In genomic region chr22:42364641-42365336, GRCh38 we compare ENCODE assay signal across 13 cellular contexts.
DNase-seq lines count a peak whose midpoint lies in the region; ATAC-seq and TF ChIP-seq lines count a peak whose summit lies in the region.
"Had no signal": no experiment of that assay in that cellular context is flagged by ENCODE, and none has a peak within 500 bp of the region (broad histone marks: within the 10 kb centered on the region; RNA-seq: fewer than 3 reads in every experiment).

No MANE protein-coding gene starts in this region.

- DNase-seq in NCI-H69 (lab: John Stamatoyannopoulos, UW) (peak; percentile 64), fibroblast of pulmonary artery (ENCODE audit: low read depth) (peak; percentile 55), osteocyte (ENCODE audit: extremely low spot score, unreplicated experiment) (no peak), COLO668 (lab: John Stamatoyannopoulos, UW; ENCODE audit: unreplicated experiment) (no peak), inferior parietal cortex (ENCODE audit: extremely low spot score) (no peak), Calu3 (no peak)
- DNase-seq: activated CD8-positive, alpha-beta memory T cell treated with anti-CD3 and anti-CD28 coated beads, Interleukin-2, amount 50 U/mL, for 48 hours; CD4-positive, alpha-beta T cell; cortex of kidney; stimulated activated CD4-positive, alpha-beta T cell treated with anti-CD3 and anti-CD28 coated beads, Interleukin-12 subunit alpha, Interleukin-12 subunit beta, amount 100 ng/mL, for 4 hours had no signal

- no peaks in the 10 kb centered on the region for H3K36me3 ChIP-seq in BLaER1 treated with 17β-estradiol and CSF1 and Interleukin-3, amounts not matched to agents 10 nM and 100 nM

- TF ChIP-seq CTCF in fibroblast of pulmonary artery (IDR thresholded peaks at IDR 0.05; ENCODE audit: low read length, missing control alignments) = no peak
- TF ChIP-seq CTCF in osteocyte (IDR thresholded peaks at IDR 0.05) = no peak
- TF ChIP-seq CTCF in Calu3 (IDR thresholded peaks at IDR 0.05; ENCODE audit: unreplicated experiment) = no peak

- no peaks in the 10 kb centered on the region for H3K9me3 ChIP-seq in BLaER1 treated with 17β-estradiol and CSF1 and Interleukin-3, amounts not matched to agents 10 nM and 100 nM (replicated peaks in 1 of 11)

- peaks cover 61 to 78% (median 68%) of the 10 kb centered on the region in 11 experiments for H3K27me3 ChIP-seq in BLaER1 treated with 17β-estradiol and CSF1 and Interleukin-3, amounts not matched to agents 10 nM and 100 nM

- CTCF ChIA-PET in Calu3 (lab: Charles Lee) = interaction anchor here (0.6 to 0.9 kb wide), 2 partner anchors 58 to 105 kb away, joined by 3 to 4 read pairs; no protein-coding TSS in a partner anchor

- no peak overlapping the region for H3K4me3 ChIP-seq in BLaER1 treated with 17β-estradiol and CSF1 and Interleukin-3, amounts not matched to agents 10 nM and 100 nM
- no peak overlapping the region for H3K4me3 ChIP-seq in fibroblast of pulmonary artery (replicated peaks; ENCODE audit: low read depth, low read length)

- intact Hi-C loops in Calu3 (cut with micrococcal nuclease; ENCODE audit: unreplicated experiment) = no loop called here

- H3K9me3 Mint-ChIP-seq in osteocyte (ENCODE audit: unreplicated experiment) (no peaks in the 10 kb centered on the region), Calu3 (ENCODE audit: low read depth, unreplicated experiment) (no peaks in the 10 kb centered on the region)
- H3K9me3 Mint-ChIP-seq: CD4-positive, alpha-beta T cell; stimulated activated naive CD8-positive, alpha-beta T cell treated with anti-CD3 and anti-CD28 coated beads, Interleukin-15, Interleukin-2, amounts not matched to agents 100 ng/mL and 50 ng/mL, for 24 hours had no signal

- H3K4me1 ChIP-seq in BLaER1 treated with 17β-estradiol and CSF1 and Interleukin-3, amounts not matched to agents 10 nM and 100 nM = peaks cover 33 to 41% (median 37%) of the 10 kb centered on the region in 10 experiments

- no peak overlapping the region for H3K27ac ChIP-seq in BLaER1 treated with 17β-estradiol and CSF1 and Interleukin-3, amounts not matched to agents 10 nM and 100 nM

- H3K4me1 Mint-ChIP-seq in osteocyte (ENCODE audit: unreplicated experiment) (peaks cover 36% of the 10 kb centered on the region), Calu3 (ENCODE audit: low read depth, unreplicated experiment) (peaks cover 6% of the 10 kb centered on the region)

- H3K9ac ChIP-seq in BLaER1 treated with 17β-estradiol and CSF1 and Interleukin-3, amounts not matched to agents 10 nM and 100 nM = no peak overlapping the region; a peak in 2 of 22 replicates

- H3K27me3 Mint-ChIP-seq in osteocyte (ENCODE audit: unreplicated experiment) (peaks cover 37% of the 10 kb centered on the region), Calu3 (ENCODE audit: unreplicated experiment) (peaks cover 78% of the 10 kb centered on the region)

- H3K4me3 Mint-ChIP-seq in osteocyte (ENCODE audit: unreplicated experiment) (peak overlapping the region; percentile 48), Calu3 (ENCODE audit: low read depth, unreplicated experiment) (no peak overlapping the region)
- H3K4me3 Mint-ChIP-seq: CD4-positive, alpha-beta T cell; stimulated activated naive CD8-positive, alpha-beta T cell treated with anti-CD3 and anti-CD28 coated beads, Interleukin-15, Interleukin-2, amounts not matched to agents 100 ng/mL and 50 ng/mL, for 24 hours had no signal

- peak overlapping the region; percentile 83 for H3K27ac Mint-ChIP-seq in osteocyte (ENCODE audit: unreplicated experiment)
- no peak overlapping the region for H3K27ac Mint-ChIP-seq in Calu3 (ENCODE audit: unreplicated experiment)
- H3K27ac Mint-ChIP-seq: CD4-positive, alpha-beta T cell; stimulated activated naive CD8-positive, alpha-beta T cell treated with anti-CD3 and anti-CD28 coated beads, Interleukin-15, Interleukin-2, amounts not matched to agents 100 ng/mL and 50 ng/mL, for 24 hours had no signal

- peaks cover 0 to 45% (median 22%) of the 10 kb centered on the region in 11 experiments; a peak in 15 of 22 replicates for H4K20me1 ChIP-seq in BLaER1 treated with 17β-estradiol and CSF1 and Interleukin-3, amounts not matched to agents 10 nM and 100 nM

- BruUV-seq in Calu3 (replicated peaks; lab: Mats Ljungman, UMichigan) = no TSS peak

- H3K4me2 ChIP-seq in BLaER1 treated with 17β-estradiol and CSF1 and Interleukin-3, amounts not matched to agents 10 nM and 100 nM = peak overlapping the region in 9 of 11 experiments; percentile 9 to 62 (median 47); a peak in 16 of 22 replicates

- H3K36me3 Mint-ChIP-seq in osteocyte (ENCODE audit: unreplicated experiment) (no peaks in the 10 kb centered on the region), Calu3 (ENCODE audit: insufficient read depth, unreplicated experiment) (peaks cover 15% of the 10 kb centered on the region)

- ATAC-seq in GM21390 (IDR thresholded peaks at IDR 0.05; ENCODE audit: unreplicated experiment) = no peak

Comparison
In these comparisons a context has a peak if more than half of its experiments do, and no peak if none do; other contexts are left out.
1. DNase-seq: peak in NCI-H69 (single experiment) and fibroblast of pulmonary artery (single experiment); none in osteocyte (single experiment), COLO668 (single experiment), inferior parietal cortex (single experiment) and Calu3 (single experiment).